ENCODE assay signal across 10 cellular contexts in genomic region chr1:77687519-77687906, GRCh38. TPM values are rescaled to one million over a fixed set of nuclear protein-coding genes. Genes with fewer than 3 reads are reported as not detected.
A peak's percentile ranks its signal among the peaks of the same experiment; 100 is the strongest.
DNase-seq lines count a peak whose midpoint lies in the region; ATAC-seq and TF ChIP-seq lines count a peak whose summit lies in the region.
"Had no signal": no experiment of that assay in that cellular context is flagged by ENCODE, and none has a peak within 500 bp of the region (broad histone marks: within the 10 kb centered on the region; RNA-seq: fewer than 3 reads in every experiment).

No MANE protein-coding gene starts in this region.

- no peak overlapping the region for H3K27ac Mint-ChIP-seq in CD8-positive, alpha-beta T cell
- H3K27ac Mint-ChIP-seq in natural killer cell (no peak overlapping the region), osteocyte (ENCODE audit: unreplicated experiment) (no peak overlapping the region)

- peak overlapping the region; percentile 43 for H3K4me3 Mint-ChIP-seq in CD8-positive, alpha-beta T cell
- peak overlapping the region; percentile 72 for H3K4me3 Mint-ChIP-seq in natural killer cell
- H3K4me3 Mint-ChIP-seq in osteocyte (ENCODE audit: unreplicated experiment): no peak overlapping the region

- POLR2A ChIA-PET in CD8-positive, alpha-beta T cell (lab: Charles Lee): no interaction called here
- POLR2A ChIA-PET in RWPE1 (lab: Yijun Ruan, JAX; ENCODE audit: low non-redundant PET): no interaction called here

- ATAC-seq in CD8-positive, alpha-beta T cell: no peak
- no peak for ATAC-seq in natural killer cell

- TF ChIP-seq CTCF in CD8-positive, alpha-beta T cell (IDR thresholded peaks at IDR 0.05): no peak
- TF ChIP-seq CTCF in RWPE1 (conservative IDR thresholded peaks at IDR 0.05; ENCODE audit: low read depth): peak; percentile 36; the same call in 1 of the 2 replicates
- peak in 2 of 6 experiments; percentile 6 to 37 for TF ChIP-seq CTCF in esophagus squamous epithelium (IDR thresholded peaks at IDR 0.05)
- TF ChIP-seq CTCF in natural killer cell (IDR thresholded peaks at IDR 0.05): no peak
- no peak for TF ChIP-seq CTCF in osteocyte (IDR thresholded peaks at IDR 0.05)

- no peak overlapping the region for H3K27ac ChIP-seq in CD8-positive, alpha-beta T cell (ENCODE audit: low read depth, low read length)
- peak overlapping the region; percentile 25; the same call in 1 of the 2 replicates for H3K27ac ChIP-seq in RWPE1
- no peak overlapping the region for H3K27ac ChIP-seq in esophagus squamous epithelium

- peaks cover 24% of the 10 kb centered on the region for H3K36me3 Mint-ChIP-seq in CD8-positive, alpha-beta T cell
- no peaks in the 10 kb centered on the region for H3K36me3 Mint-ChIP-seq in natural killer cell
- H3K36me3 Mint-ChIP-seq in osteocyte (ENCODE audit: unreplicated experiment): peaks cover 11% of the 10 kb centered on the region

- no peaks in the 10 kb centered on the region for H3K9me3 Mint-ChIP-seq in CD8-positive, alpha-beta T cell
- H3K9me3 Mint-ChIP-seq in natural killer cell (no peaks in the 10 kb centered on the region), osteocyte (ENCODE audit: unreplicated experiment) (no peaks in the 10 kb centered on the region)

- peaks cover 10% of the 10 kb centered on the region for H3K4me1 ChIP-seq in CD8-positive, alpha-beta T cell (ENCODE audit: insufficient read depth, low read length)
- peaks cover 6 to 16% (median 11%) of the 10 kb centered on the region in 3 donors for H3K4me1 ChIP-seq in esophagus squamous epithelium

- H3K36me3 ChIP-seq in CD8-positive, alpha-beta T cell (ENCODE audit: insufficient read depth, low read length): no peaks in the 10 kb centered on the region
- H3K36me3 ChIP-seq in esophagus squamous epithelium: peaks cover 0 to 29% (median 0%) of the 10 kb centered on the region in 3 donors

- no peak for TF ChIP-seq POLR2A in esophagus squamous epithelium (IDR thresholded peaks at IDR 0.05)

- H3K27me3 Mint-ChIP-seq in CD8-positive, alpha-beta T cell (ENCODE audit: low read depth): no peaks in the 10 kb centered on the region
- H3K27me3 Mint-ChIP-seq in natural killer cell (ENCODE audit: low read depth in 2 of 2) (no peaks in the 10 kb centered on the region), osteocyte (ENCODE audit: unreplicated experiment) (no peaks in the 10 kb centered on the region)

- no peaks in the 10 kb centered on the region for H3K9me3 ChIP-seq in CD8-positive, alpha-beta T cell (ENCODE audit: low read length)
- H3K9me3 ChIP-seq in esophagus squamous epithelium: no peaks in the 10 kb centered on the region

- intact Hi-C loops in CD8-positive, alpha-beta T cell (cut with DNase I, micrococcal nuclease): loop anchor here (10.0 kb wide), 2 partner anchors 1613 to 1963 kb away; partner anchors contain the start of genes ACADM (in 1 of the 2) and ST6GALNAC3 (in 1 of the 2)
- intact Hi-C loops in esophagus squamous epithelium (cut with DNase I) (no loop called here), natural killer cell (cut with micrococcal nuclease) (no loop called here)

- H3K27me3 ChIP-seq in CD8-positive, alpha-beta T cell (ENCODE audit: insufficient read depth, low read length): no peaks in the 10 kb centered on the region
- no peaks in the 10 kb centered on the region for H3K27me3 ChIP-seq in esophagus squamous epithelium

- CTCF ChIA-PET in CD8-positive, alpha-beta T cell (lab: Charles Lee): no interaction called here
- CTCF ChIA-PET in RWPE1 (lab: Yijun Ruan, JAX): interaction anchor here (0.9 kb wide), 1 partner anchor 92 kb away, joined by 3 read pairs; the partner anchor contains the start of gene MIGA1

- DNase-seq in CD8-positive, alpha-beta T cell: peak in 1 of 7 experiments; percentile 19
- no peak for DNase-seq in RWPE1 (ENCODE audit: low spot score)
- DNase-seq in esophagus squamous epithelium (lab: John Stamatoyannopoulos, UW): no peak
- DNase-seq in natural killer cell: no peak
- DNase-seq in MV-4-11 (lab: John Stamatoyannopoulos, UW): no peak
- no peak for DNase-seq in osteocyte (ENCODE audit: extremely low spot score, unreplicated experiment)
- DNase-seq in Ammon's horn (ENCODE audit: low spot score): no peak
- no peak for DNase-seq in GM19240 (ENCODE audit: insufficient read length, low spot score)
- DNase-seq: amniotic stem cell, NCI-H748 treated with DMSO at 0.1 percent for 48 hours had no signal

- peaks cover 7% of the 10 kb centered on the region for H3K4me1 Mint-ChIP-seq in CD8-positive, alpha-beta T cell (ENCODE audit: low read depth)
- H3K4me1 Mint-ChIP-seq in natural killer cell (peaks cover 11 to 20% of the 10 kb centered on the region in 2 donors), osteocyte (ENCODE audit: unreplicated experiment) (peaks cover 11% of the 10 kb centered on the region)

- WGBS in esophagus squamous epithelium, 2 donors: 42% methylated on average over 4 of the region's 21 CpGs; no CpG with 5 or more reads in 1 of the 2 donors

- no peak overlapping the region for H3K4me3 ChIP-seq in CD8-positive, alpha-beta T cell (ENCODE audit: low read depth, low read length)
- peak overlapping the region; percentile 15 to 49 (median 30) for H3K4me3 ChIP-seq in esophagus squamous epithelium

RNA-seq across cellular contexts. Expression of gene ZZZ3, which starts 5.1 kb away (rescaled TPM):
- total RNA-seq in CD8-positive, alpha-beta T cell: 10 to 100 TPM; 32.6 to 36.5 TPM
- total RNA-seq in esophagus squamous epithelium: 10 to 100 TPM; 25.3 to 65.6 (median 33.1) TPM
- total RNA-seq in natural killer cell: 10 to 100 TPM; 31.9 to 43.6 (median 38.9) TPM
- 51.5 and 54.3 TPM in 2 replicates for total RNA-seq in osteocyte

Comparison
In these comparisons a context has a peak if more than half of its experiments do, and no peak if none do; other contexts are left out.
1. intact Hi-C loops: an anchor here in CD8-positive, alpha-beta T cell (10.0 kb wide); none called in esophagus squamous epithelium and natural killer cell.